ENCODE assay signal across 1 cellular context in genomic region chr5:171437286-171437821, GRCh38.
TF ChIP-seq lines count a peak whose summit lies in the region.

No MANE protein-coding gene starts in this region.

TF ChIP-seq in GM23338, 12 proteins besides CTCF, POLR2A, EP300 and RAD21:
- TF ChIP-seq ZNF114 (CRISPR knock-in tag; IDR thresholded peaks at IDR 0.05) (no peak), STAT1 (IDR thresholded peaks at IDR 0.05; ENCODE audit: unreplicated experiment) (no peak), EZH2 (IDR thresholded peaks at IDR 0.05; ENCODE audit: low read depth, unreplicated experiment) (no peak), ZNF331 (CRISPR knock-in tag; IDR thresholded peaks at IDR 0.05; ENCODE audit: low read depth) (no peak), ZNF462 (CRISPR knock-in tag; IDR thresholded peaks at IDR 0.05) (no peak), CREB1 (CRISPR knock-in tag; IDR thresholded peaks at IDR 0.05; ENCODE audit: low read depth) (no peak)
